ENCODE assay signal across 7 cellular contexts in genomic region chr1:110011527-110012041, GRCh38.
A peak's percentile ranks its signal among the peaks of the same experiment; 100 is the strongest.
DNase-seq lines count a peak whose midpoint lies in the region; ATAC-seq and TF ChIP-seq lines count a peak whose summit lies in the region.

No MANE protein-coding gene starts in this region.

- no peaks in the 10 kb centered on the region for H4K20me1 ChIP-seq in DOHH2 (ENCODE audit: control insufficient read depth, insufficient read depth, low read depth, low read length)

- peaks cover 1% of the 10 kb centered on the region for H3K79me2 ChIP-seq in DOHH2 (ENCODE audit: control insufficient read depth, low read length)

- H3K27me3 ChIP-seq in DOHH2 (ENCODE audit: control insufficient read depth, low read length) = no peaks in the 10 kb centered on the region

- peaks cover 67% of the 10 kb centered on the region for H3K36me3 ChIP-seq in DOHH2 (ENCODE audit: control insufficient read depth, low read length)

- H3K4me1 ChIP-seq in DOHH2 (ENCODE audit: control insufficient read depth, low read length) = no peaks in the 10 kb centered on the region

- no peaks in the 10 kb centered on the region; the same call in 1 of the 2 replicates for H3F3A ChIP-seq in DOHH2 (ENCODE audit: control insufficient read depth, insufficient read depth)

- H3K27ac ChIP-seq in DOHH2 (ENCODE audit: low read depth, low read length) (no peak overlapping the region), angular gyrus (ENCODE audit: low read depth, low read length) (peak overlapping the region; percentile 6)

- TF ChIP-seq CTCF in DOHH2 (IDR thresholded peaks at IDR 0.05; ENCODE audit: low read depth, low read length, poor library complexity, severe bottlenecking) = peak; percentile 50

- H3K9me3 ChIP-seq in DOHH2 (ENCODE audit: control insufficient read depth, insufficient read depth, low read length) = no peaks in the 10 kb centered on the region

- DNase-seq in NCI-H69 (lab: John Stamatoyannopoulos, UW) (peak; percentile 58), iPS-NIHi7 (ENCODE audit: extremely low spot score) (peak; percentile 69), superior temporal gyrus (ENCODE audit: extremely low spot score) (peak; percentile 58)

- no peak overlapping the region for H3K4me2 ChIP-seq in DOHH2 (ENCODE audit: low read length)

- peak; percentile 97 for ATAC-seq in GM18909 (IDR thresholded peaks at IDR 0.05; ENCODE audit: poor library complexity, unreplicated experiment)
- peak; percentile 95 for ATAC-seq in HG03045 (IDR thresholded peaks at IDR 0.05; ENCODE audit: unreplicated experiment)

- H3K4me3 ChIP-seq in DOHH2 (ENCODE audit: low read length) = no peak overlapping the region

- H3K9me2 ChIP-seq in DOHH2 (replicated peaks; ENCODE audit: control insufficient read depth, low read length) = no peaks in the 10 kb centered on the region
